ENCODE assay signal across 10 cellular contexts in the genomic region with DNA sequence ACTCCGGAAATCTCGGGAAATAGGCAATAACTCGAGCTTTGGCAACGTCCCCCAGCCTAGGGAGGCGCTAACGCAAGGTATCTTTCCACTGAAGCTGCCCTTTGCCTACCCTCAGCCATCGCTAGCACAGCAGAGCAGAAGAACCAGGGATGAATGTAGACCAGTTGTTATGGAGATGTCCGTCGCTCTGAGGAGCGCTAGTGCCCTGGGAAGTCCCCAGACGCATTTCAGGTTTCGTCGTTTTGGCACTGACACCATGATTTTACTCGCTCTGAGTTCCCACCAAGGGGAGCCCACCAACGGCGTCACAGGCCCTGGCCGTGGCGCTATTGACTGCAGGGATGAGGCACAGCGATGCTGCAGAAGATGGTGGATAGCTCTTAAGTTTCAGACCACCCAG. TPM values are rescaled to one million over a fixed set of nuclear protein-coding genes. Genes with fewer than 3 reads are reported as not detected.
A peak's percentile ranks its signal among the peaks of the same experiment; 100 is the strongest.
DNase-seq lines count a peak whose midpoint lies in the region; ATAC-seq and TF ChIP-seq lines count a peak whose summit lies in the region.
"Had no signal": no experiment of that assay in that cellular context is flagged by ENCODE, and none has a peak within 500 bp of the region (broad histone marks: within the 10 kb centered on the region; RNA-seq: fewer than 3 reads in every experiment).

No MANE protein-coding gene starts in this region.

- H3K27ac Mint-ChIP-seq in MCF 10A (ENCODE audit: low read depth, unreplicated experiment) = no peak overlapping the region

- H3K4me1 ChIP-seq in PC-9 (replicated peaks; ENCODE audit: insufficient read depth) = 0 out of 2 replicates have a peak, but pooled peaks cover 1% of the 10 kb centered on the region

- H4K20me1 ChIP-seq in PC-9 (ENCODE audit: insufficient read depth) = no peaks in the 10 kb centered on the region

- H3K27me3 Mint-ChIP-seq in MCF 10A (ENCODE audit: insufficient read depth, unreplicated experiment) = peaks cover 42% of the 10 kb centered on the region

- no peaks in the 10 kb centered on the region for H3F3A ChIP-seq in PC-9 (ENCODE audit: insufficient read depth, low read depth)

- H3K4me3 ChIP-seq in AG04450 (ENCODE audit: low read depth, low read length) (peak overlapping the region; percentile 71), PC-9 (no peak overlapping the region)

- H3K9me2 ChIP-seq in PC-9 (ENCODE audit: insufficient read depth) = no peaks in the 10 kb centered on the region; the same call in 1 of the 2 replicates

- POLR2A ChIA-PET in AG04450 (lab: Yijun Ruan, JAX) = interaction anchor here (0.6 to 1.8 kb wide), 5 partner anchors 20 to 301 kb away, joined by 3 to 6 read pairs (median 4); no protein-coding TSS in a partner anchor
- POLR2A ChIA-PET in MCF 10A (lab: Yijun Ruan, JAX) = interaction anchor here (0.7 kb wide), 1 partner anchor 17 kb away, joined by 4 read pairs; no protein-coding TSS in a partner anchor
- POLR2A ChIA-PET in PC-9 (lab: Charles Lee; ENCODE audit: unreplicated experiment) = no interaction called here

- no peak overlapping the region for H3K4me2 ChIP-seq in PC-9

- H3K4me1 Mint-ChIP-seq in MCF 10A (ENCODE audit: insufficient read depth, unreplicated experiment) = peaks cover 5% of the 10 kb centered on the region

- no peaks in the 10 kb centered on the region for H3K36me3 Mint-ChIP-seq in MCF 10A (ENCODE audit: insufficient read depth, unreplicated experiment)

- no peaks in the 10 kb centered on the region for H3K9me3 Mint-ChIP-seq in MCF 10A (ENCODE audit: unreplicated experiment)

- no peak overlapping the region for H2AFZ ChIP-seq in PC-9

- DNase-seq in AG04450 (ENCODE audit: low read depth, low spot score) (no peak), MCF 10A (ENCODE audit: unreplicated experiment) (no peak), kidney tubule cell (ENCODE audit: low spot score) (peak; percentile 16), HCEC 1CT (no peak), PC-9 (no peak), DMS79 treated with DMSO at 0.1 percent for 48 hours (lab: John Stamatoyannopoulos, UW) (no peak), NCI-H2107 (lab: John Stamatoyannopoulos, UW) (no peak)
- DNase-seq: activated T-cell treated with anti-CD3 and anti-CD28 coated beads, Interleukin-2, amount 50 U/mL, for 4 hours; effector memory CD4-positive, alpha-beta T cell had no signal

- H3K27ac ChIP-seq in AG04450 (ENCODE audit: low read depth, low read length) (peak overlapping the region; percentile 39), PC-9 (no peak overlapping the region)

- H3K36me3 ChIP-seq in PC-9 (ENCODE audit: low read depth) = no peaks in the 10 kb centered on the region

- intact Hi-C loops in MCF 10A (cut with micrococcal nuclease) (no loop called here), PC-9 (cut with micrococcal nuclease; ENCODE audit: unreplicated experiment) (no loop called here)

- ATAC-seq in GM21360 (IDR thresholded peaks at IDR 0.05; ENCODE audit: unreplicated experiment) = peak; percentile 41

- CTCF ChIA-PET in AG04450 (lab: Charles Lee) (no interaction called here), MCF 10A (lab: Yijun Ruan, JAX) (interaction anchor here (0.6 to 0.7 kb wide), 2 partner anchors 23 to 294 kb away, joined by 3 read pairs; no protein-coding TSS in a partner anchor), PC-9 (lab: Charles Lee) (no interaction called here)

- no peaks in the 10 kb centered on the region for H3K27me3 ChIP-seq in AG04450 (ENCODE audit: control insufficient read depth, insufficient read depth, low read length)
- H3K27me3 ChIP-seq in PC-9 (ENCODE audit: insufficient read depth, low read depth) = no peaks in the 10 kb centered on the region

- no peak for TF ChIP-seq CTCF in AG04450 (IDR thresholded peaks at IDR 0.05; ENCODE audit: low read depth, low read length)
- no peak for TF ChIP-seq CTCF in MCF 10A (IDR thresholded peaks at IDR 0.05; ENCODE audit: unreplicated experiment)
- TF ChIP-seq CTCF in PC-9 (conservative IDR thresholded peaks at IDR 0.05) = no peak

- H3K9me3 ChIP-seq in AG04450 (ENCODE audit: control insufficient read depth, insufficient read depth, low read length) (no peaks in the 10 kb centered on the region), PC-9 (ENCODE audit: insufficient read depth, low read depth) (no peaks in the 10 kb centered on the region)

- peak overlapping the region; percentile 73 for H3K4me3 Mint-ChIP-seq in MCF 10A (ENCODE audit: unreplicated experiment)
- H3K4me3 Mint-ChIP-seq: activated T-cell treated with anti-CD3 and anti-CD28 coated beads, Interleukin-2, amount 50 U/mL, for 4 hours had no signal

- BruUV-seq in MCF 10A (replicated peaks; lab: Mats Ljungman, UMichigan) (no TSS peak), PC-9 (replicated peaks; lab: Mats Ljungman, UMichigan) (no TSS peak)

- H3K79me2 ChIP-seq in PC-9 (ENCODE audit: low read depth) = no peaks in the 10 kb centered on the region

RNA-seq across cellular contexts. Expression of a gene that starts 22.7 kb away (rescaled TPM):
- 72.0 and 85.6 TPM in 2 replicates for polyA plus RNA-seq in AG04450 (2011; rRNA removed)
- 90.8 and 105 TPM in 2 replicates for polyA minus RNA-seq in AG04450 (2011; rRNA and poly(A)+ RNA removed)
- total RNA-seq in MCF 10A (2022) = 2.8 and 6.3 TPM in 2 replicates
- total RNA-seq in PC-9 (2021) = 5.4 TPM in 2 replicates
